In the genomic region with DNA sequence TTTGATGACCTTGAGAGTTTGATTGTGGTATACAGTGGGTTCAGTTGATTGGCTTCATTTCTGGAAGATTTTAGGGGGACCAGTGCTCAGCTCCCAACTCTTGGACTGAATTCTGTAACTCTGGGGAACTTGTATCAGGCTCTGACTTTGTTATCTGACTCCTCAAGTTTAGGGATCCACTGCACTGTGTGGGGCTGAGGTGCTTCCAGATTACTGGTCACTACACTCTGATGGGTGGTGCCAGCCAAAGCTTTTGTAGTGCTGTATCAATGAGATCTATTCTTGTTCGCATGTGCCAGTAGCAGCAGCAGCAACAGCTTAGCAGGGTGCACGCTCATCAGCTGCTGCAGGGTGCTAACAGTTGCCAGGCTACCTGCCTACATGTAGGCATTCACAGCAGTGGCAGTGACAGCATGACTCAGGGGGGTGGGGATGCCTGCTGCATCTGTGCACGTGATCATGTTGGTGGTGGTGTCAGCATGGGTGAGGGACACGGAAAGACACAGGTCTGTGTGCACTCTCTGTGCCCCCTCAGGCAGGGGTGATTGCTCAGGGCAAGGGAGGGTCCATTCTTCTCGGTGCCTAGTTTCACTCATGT, we compare ENCODE assay signal across 23 cellular contexts.
"Had no signal": no experiment of that assay in that cellular context is flagged by ENCODE, and none has a peak within 500 bp of the region (broad histone marks: within the 10 kb centered on the region; RNA-seq: fewer than 3 reads in every experiment).

No MANE protein-coding gene starts in this region.

- H3K4me3 Mint-ChIP-seq: activated T-cell treated with anti-CD3 and anti-CD28 coated beads, Interleukin-2, amount 50 U/mL, for 72 hours; dendritic cell treated with granulocyte-macrophage colony-stimulating factor and Interleukin-4, amounts not matched to agents 40 ng/mL and 50 ng/mL, for 4 days; nephron; stimulated activated naive CD8-positive, alpha-beta T cell treated with anti-CD3 and anti-CD28 coated beads, Interleukin-15, Interleukin-2, amounts not matched to agents 100 ng/mL and 50 ng/mL, for 24 hours; T-helper 1 cell treated with Interleukin-12 subunit alpha and Interleukin-12 subunit beta and Interleukin-4 antibody, amounts not matched to agents 30 μg/mL and 1 μg/mL, for 36 hours had no signal

- H3K27ac ChIP-seq: adrenal gland, esophagus squamous epithelium, hepatocyte, right atrium auricular region, transverse colon, VCaP had no signal

- H3K36me3 Mint-ChIP-seq: activated naive CD4-positive, alpha-beta T cell treated with anti-CD3 and anti-CD28 coated beads, Interleukin-2, amount 50 U/mL, for 72 hours had no signal

- H3K27ac Mint-ChIP-seq: activated naive CD4-positive, alpha-beta T cell treated with anti-CD3 and anti-CD28 coated beads, Interleukin-2, amount 50 U/mL, for 72 hours; activated T-cell treated with anti-CD3 and anti-CD28 coated beads, Interleukin-2, amount 50 U/mL, for 72 hours; dendritic cell treated with granulocyte-macrophage colony-stimulating factor and Interleukin-4, amounts not matched to agents 40 ng/mL and 50 ng/mL, for 4 days; nephron; stimulated activated naive CD8-positive, alpha-beta T cell treated with anti-CD3 and anti-CD28 coated beads, Interleukin-15, Interleukin-2, amounts not matched to agents 100 ng/mL and 50 ng/mL, for 24 hours; T-helper 1 cell treated with Interleukin-12 subunit alpha and Interleukin-12 subunit beta and Interleukin-4 antibody, amounts not matched to agents 30 μg/mL and 1 μg/mL, for 36 hours had no signal

- FAIRE-seq: astrocyte, bronchial epithelial cell, endothelial cell of umbilical vein, islet of Langerhans had no signal

- H3K9me3 Mint-ChIP-seq: stimulated activated naive CD8-positive, alpha-beta T cell treated with anti-CD3 and anti-CD28 coated beads, Interleukin-15, Interleukin-2, amounts not matched to agents 100 ng/mL and 50 ng/mL, for 24 hours; T-helper 1 cell treated with Interleukin-12 subunit alpha and Interleukin-12 subunit beta and Interleukin-4 antibody, amounts not matched to agents 30 μg/mL and 1 μg/mL, for 36 hours had no signal

- H3K4me3 ChIP-seq: adrenal gland, esophagus squamous epithelium, hepatocyte, right atrium auricular region, transverse colon had no signal

- ATAC-seq: activated naive CD4-positive, alpha-beta T cell treated with anti-CD3 and anti-CD28 coated beads, Interleukin-2, amount 50 U/mL, for 72 hours; activated T-cell treated with anti-CD3 and anti-CD28 coated beads, Interleukin-2, amount 50 U/mL, for 72 hours; left cardiac atrium had no signal

- H3K4me1 Mint-ChIP-seq: nephron had no signal

- DNase-seq: activated CD4-positive, alpha-beta T cell treated with anti-CD3 and anti-CD28 coated beads for 1 hour; activated CD4-positive, alpha-beta T cell treated with anti-CD3 and anti-CD28 coated beads, Interleukin-2, amount 50 U/mL, for 4 hours; activated effector memory CD4-positive, alpha-beta T cell treated with anti-CD3 and anti-CD28 coated beads, Interleukin-2, amount 50 U/mL, for 16 hours; activated T-cell treated with anti-CD3 and anti-CD28 coated beads, Interleukin-2, amount 50 U/mL, for 72 hours; effector CD8-positive, alpha-beta T cell; esophagus squamous epithelium; left cardiac atrium; occipital lobe; stimulated activated CD4-positive, alpha-beta T cell treated with anti-CD3 and anti-CD28 coated beads, Interleukin-2, amount 100 ng/mL, for 24 hours; transverse colon had no signal

- H3K27me3 Mint-ChIP-seq: dendritic cell treated with granulocyte-macrophage colony-stimulating factor and Interleukin-4, amounts not matched to agents 40 ng/mL and 50 ng/mL, for 4 days had no signal

- H3K36me3 ChIP-seq: adrenal gland, esophagus squamous epithelium, right atrium auricular region, transverse colon had no signal

- H3K27me3 ChIP-seq: adrenal gland, esophagus squamous epithelium, hepatocyte, right atrium auricular region, transverse colon had no signal

- H3K4me1 ChIP-seq: adrenal gland, esophagus squamous epithelium, right atrium auricular region, transverse colon had no signal

- H3K9me3 ChIP-seq: adrenal gland, esophagus squamous epithelium, transverse colon had no signal
